1 cellular context compared by ENCODE assay signal in genomic region chr1:216599851-216600250, GRCh38.
TF ChIP-seq lines count a peak whose summit lies in the region.

No MANE protein-coding gene starts in this region.

TF ChIP-seq in GM12878, 131 proteins besides CTCF, POLR2A, EP300 and RAD21 (continued from another document):
- TF ChIP-seq PRDM15 (CRISPR knock-in tag; IDR thresholded peaks at IDR 0.05) (no peak), HDAC2 (IDR thresholded peaks at IDR 0.05) (no peak), ZNF207 (IDR thresholded peaks at IDR 0.05; ENCODE audit: borderline replicate concordance) (no peak), ATF2 (IDR thresholded peaks at IDR 0.05; ENCODE audit: low read length) (no peak), SREBF1 (IDR thresholded peaks at IDR 0.05; ENCODE audit: low read length) (no peak), HDAC6 (IDR thresholded peaks at IDR 0.05; ENCODE audit: unreplicated experiment) (no peak)
